8 cellular contexts compared by ENCODE assay signal in the genomic region with DNA sequence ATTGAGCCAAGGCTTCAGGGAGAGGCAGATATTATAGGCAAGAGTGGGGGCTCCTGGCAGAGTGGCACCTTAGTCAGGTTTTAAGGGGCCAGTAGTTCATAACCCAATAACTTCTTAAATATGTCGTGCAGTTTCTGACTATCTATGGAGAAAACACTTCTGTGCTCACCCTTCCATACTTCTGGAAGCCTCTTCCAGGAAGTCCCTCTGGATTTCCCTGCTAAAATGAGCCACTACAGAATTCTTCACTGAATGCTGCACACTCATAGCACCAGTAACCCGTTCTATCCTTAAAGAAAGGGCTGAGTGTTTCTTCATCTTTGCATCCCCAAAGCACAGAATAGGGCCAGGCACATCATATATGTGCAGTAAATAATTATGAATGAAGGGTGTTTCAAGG.
"Had no signal": no experiment of that assay in that cellular context is flagged by ENCODE, and none has a peak within 500 bp of the region (broad histone marks: within the 10 kb centered on the region; RNA-seq: fewer than 3 reads in every experiment).

No MANE protein-coding gene starts in this region.

- H3K4me3 ChIP-seq: GM12878 had no signal

- ATAC-seq: GM12878 had no signal

- DNase-seq: GDM1, GF-D8 had no signal

- FAIRE-seq: G401.6, GM12878, GM12891, GM12892, GM18507, GM19239 had no signal
